Comparison of ENCODE assay signal across 13 cellular contexts in genomic region chr3:139358857-139359562, GRCh38. TPM values are rescaled to one million over a fixed set of nuclear protein-coding genes. Genes with fewer than 3 reads are reported as not detected.
DNase-seq lines count a peak whose midpoint lies in the region; ATAC-seq and TF ChIP-seq lines count a peak whose summit lies in the region.
"Had no signal": no experiment of that assay in that cellular context is flagged by ENCODE, and none has a peak within 500 bp of the region (broad histone marks: within the 10 kb centered on the region; RNA-seq: fewer than 3 reads in every experiment).

No MANE protein-coding gene starts in this region.

- H3K9me3 Mint-ChIP-seq in endothelial cell (ENCODE audit: unreplicated experiment) (no peaks in the 10 kb centered on the region), MCF 10A (ENCODE audit: unreplicated experiment) (no peaks in the 10 kb centered on the region)
- H3K9me3 Mint-ChIP-seq: activated naive CD8-positive, alpha-beta T cell treated with anti-CD3 and anti-CD28 coated beads, Interleukin-2, amount 10 ng/mL, durations not matched to agents 7 days and 5 days; dendritic cell treated with granulocyte-macrophage colony-stimulating factor and Interleukin-4, amounts not matched to agents 40 ng/mL and 50 ng/mL, for 4 days; T-helper 2 cell treated with Interferon-gamma antibody and Interleukin-4, amounts not matched to agents 5 μg/mL and 100 μg/mL, for 36 hours had no signal

- H3K9me3 ChIP-seq in tibial nerve, result no peaks in the 10 kb centered on the region
- H3K9me3 ChIP-seq: transverse colon had no signal

- no peak overlapping the region for H3K4me3 ChIP-seq in tibial nerve
- H3K4me3 ChIP-seq: transverse colon had no signal

- H3K4me3 Mint-ChIP-seq in endothelial cell (ENCODE audit: unreplicated experiment), result peak overlapping the region; percentile 62
- no peak overlapping the region for H3K4me3 Mint-ChIP-seq in MCF 10A (ENCODE audit: unreplicated experiment)
- H3K4me3 Mint-ChIP-seq: activated naive CD8-positive, alpha-beta T cell treated with anti-CD3 and anti-CD28 coated beads, Interleukin-2, amount 10 ng/mL, durations not matched to agents 7 days and 5 days; dendritic cell treated with granulocyte-macrophage colony-stimulating factor and Interleukin-4, amounts not matched to agents 40 ng/mL and 50 ng/mL, for 4 days; T-helper 2 cell treated with Interferon-gamma antibody and Interleukin-4, amounts not matched to agents 5 μg/mL and 100 μg/mL, for 36 hours had no signal

- no peak for TF ChIP-seq POLR2A in tibial nerve (IDR thresholded peaks at IDR 0.05)

- POLR2A ChIA-PET in MCF 10A (lab: Yijun Ruan, JAX), result interaction anchor here (1.2 to 1.5 kb wide), 3 partner anchors 8 to 24 kb away, joined by 3 to 4 read pairs (median 3); no protein-coding TSS in a partner anchor

- TF ChIP-seq CTCF in endothelial cell (IDR thresholded peaks at IDR 0.05; ENCODE audit: unreplicated experiment) (no peak), tibial nerve (IDR thresholded peaks at IDR 0.05) (no peak), MCF 10A (IDR thresholded peaks at IDR 0.05; ENCODE audit: unreplicated experiment) (no peak)

- H3K36me3 Mint-ChIP-seq in endothelial cell (ENCODE audit: low read depth, unreplicated experiment) (peaks cover 52% of the 10 kb centered on the region), MCF 10A (ENCODE audit: insufficient read depth, unreplicated experiment) (peaks cover 100% of the 10 kb centered on the region)

- intact Hi-C loops in MCF 10A (cut with micrococcal nuclease), result no loop called here

- H3K27me3 Mint-ChIP-seq in endothelial cell (ENCODE audit: unreplicated experiment) (no peaks in the 10 kb centered on the region), MCF 10A (ENCODE audit: insufficient read depth, unreplicated experiment) (no peaks in the 10 kb centered on the region)
- H3K27me3 Mint-ChIP-seq: activated naive CD8-positive, alpha-beta T cell treated with anti-CD3 and anti-CD28 coated beads, Interleukin-2, amount 10 ng/mL, durations not matched to agents 7 days and 5 days; dendritic cell treated with granulocyte-macrophage colony-stimulating factor and Interleukin-4, amounts not matched to agents 40 ng/mL and 50 ng/mL, for 4 days had no signal

- H3K27ac Mint-ChIP-seq in endothelial cell (ENCODE audit: unreplicated experiment), result peak overlapping the region; percentile 91
- H3K27ac Mint-ChIP-seq in MCF 10A (ENCODE audit: low read depth, unreplicated experiment), result no peak overlapping the region
- H3K27ac Mint-ChIP-seq: dendritic cell treated with granulocyte-macrophage colony-stimulating factor and Interleukin-4, amounts not matched to agents 40 ng/mL and 50 ng/mL, for 4 days had no signal

- DNase-seq in Ammon's horn (ENCODE audit: low spot score) (peak; percentile 22), NCI-H2227 treated with DMSO at 0.1 percent for 48 hours (lab: John Stamatoyannopoulos, UW) (peak; percentile 44), endothelial cell (ENCODE audit: low spot score) (no peak), tibial nerve (ENCODE audit: low spot score in 2 of 2) (no peak), T1000 (lab: John Stamatoyannopoulos, UW) (no peak), MCF 10A (ENCODE audit: unreplicated experiment) (no peak), GM03348 (ENCODE audit: low spot score) (no peak)
- DNase-seq: activated CD8-positive, alpha-beta memory T cell treated with anti-CD3 and anti-CD28 coated beads for 24 hours; activated naive CD8-positive, alpha-beta T cell treated with anti-CD3 and anti-CD28 coated beads, Interleukin-2, amount 10 ng/mL, durations not matched to agents 7 days and 5 days; transverse colon had no signal

- peaks cover 54% of the 10 kb centered on the region for H3K4me1 Mint-ChIP-seq in endothelial cell (ENCODE audit: unreplicated experiment)
- no peaks in the 10 kb centered on the region for H3K4me1 Mint-ChIP-seq in MCF 10A (ENCODE audit: insufficient read depth, unreplicated experiment)

- 58 to 60% methylated on average over 3 of the region's 3 CpGs for WGBS in tibial nerve, 2 donors

- CTCF ChIA-PET in MCF 10A (lab: Yijun Ruan, JAX), result interaction anchor here (0.6 kb wide), 2 partner anchors 54 to 1680 kb away, joined by 3 read pairs; no protein-coding TSS in a partner anchor

- H3K36me3 ChIP-seq in tibial nerve, result peaks cover 0 to 100% (median 25%) of the 10 kb centered on the region in 3 donors

- no peak for TF ChIP-seq EP300 in tibial nerve (IDR thresholded peaks at IDR 0.05)

- BruUV-seq in MCF 10A (replicated peaks; lab: Mats Ljungman, UMichigan), result no TSS peak

- no peaks in the 10 kb centered on the region for H3K27me3 ChIP-seq in tibial nerve
- H3K27me3 ChIP-seq: transverse colon had no signal

- H3K4me1 ChIP-seq in tibial nerve, result peaks cover 0 to 7% (median 0%) of the 10 kb centered on the region in 4 donors
- H3K4me1 ChIP-seq: transverse colon had no signal

- H3K27ac ChIP-seq in tibial nerve, result no peak overlapping the region
- H3K27ac ChIP-seq: transverse colon had no signal

- ATAC-seq in GM18868 (IDR thresholded peaks at IDR 0.05; ENCODE audit: unreplicated experiment), result peak; percentile 45

RNA-seq across cellular contexts. Expression of gene MRPS22, which starts 15.2 kb away (rescaled TPM):
- total RNA-seq in endothelial cell (ENCODE audit: unreplicated experiment) (38.1 TPM), tibial nerve (10 to 100 TPM; 37.7 to 50.7 (median 46.4) TPM), MCF 10A (2022) (65.0 and 65.3 TPM in 2 replicates)

RNA-seq across cellular contexts. Expression of gene COPB2, which starts 30.4 kb away (rescaled TPM):
- total RNA-seq in endothelial cell (ENCODE audit: unreplicated experiment) (140 TPM), tibial nerve (10 to 100 TPM; 59.1 to 72.4 (median 66.0) TPM), MCF 10A (2022) (152 and 190 TPM in 2 replicates)

Comparison
In these comparisons a context has a peak if more than half of its experiments do, and no peak if none do; other contexts are left out.
1. DNase-seq: peak in Ammon's horn (single experiment) and NCI-H2227 treated with DMSO at 0.1 percent for 48 hours (single experiment); none in endothelial cell (single experiment), tibial nerve (0 of 2), T1000 (single experiment), MCF 10A (single experiment) and GM03348 (single experiment).